ENCODE assay signal across 1 cellular context in the genomic region with DNA sequence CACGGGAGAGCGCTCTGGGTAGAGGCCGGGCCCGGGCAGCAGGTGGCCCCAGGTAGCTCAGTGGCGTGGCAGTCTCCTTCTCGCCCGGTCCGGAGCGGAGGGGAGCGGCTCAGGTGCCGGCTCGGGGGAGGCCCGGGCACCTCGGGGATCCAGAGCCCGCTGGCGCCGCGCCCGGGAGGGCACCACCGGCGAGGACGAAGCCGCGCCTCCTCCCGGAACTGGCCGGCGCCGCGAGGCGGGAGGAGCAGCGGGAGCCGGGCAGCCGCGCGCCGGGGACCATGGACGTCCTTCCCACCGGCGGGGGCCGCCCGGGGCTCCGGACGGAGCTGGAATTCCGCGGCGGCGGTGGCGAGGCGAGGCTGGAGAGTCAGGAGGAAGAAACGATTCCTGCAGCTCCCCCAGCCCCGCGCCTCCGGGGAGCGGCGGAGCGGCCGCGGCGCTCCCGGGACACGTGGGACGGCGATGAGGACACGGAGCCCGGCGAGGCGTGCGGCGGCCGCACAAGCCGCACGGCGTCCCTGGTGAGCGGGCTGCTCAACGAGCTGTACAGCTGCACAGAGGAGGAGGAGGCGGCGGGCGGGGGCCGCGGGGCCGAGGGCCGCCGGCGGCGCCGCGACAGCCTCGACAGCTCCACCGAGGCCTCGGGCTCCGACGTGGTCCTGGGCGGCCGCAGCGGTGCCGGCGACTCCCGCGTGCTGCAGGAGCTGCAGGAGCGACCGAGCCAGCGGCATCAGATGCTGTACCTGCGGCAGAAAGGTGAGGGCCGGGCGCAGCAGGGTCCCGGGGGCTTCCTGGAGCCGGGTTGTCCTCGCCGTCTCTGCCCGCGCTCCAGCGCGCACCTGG.
TF ChIP-seq lines count a peak whose summit lies in the region.

No MANE protein-coding gene starts in this region.

TF ChIP-seq in WTC11, 78 proteins besides CTCF, POLR2A, EP300 and RAD21 (continued from another document and continues in another):
- TF ChIP-seq, protein P1, sequence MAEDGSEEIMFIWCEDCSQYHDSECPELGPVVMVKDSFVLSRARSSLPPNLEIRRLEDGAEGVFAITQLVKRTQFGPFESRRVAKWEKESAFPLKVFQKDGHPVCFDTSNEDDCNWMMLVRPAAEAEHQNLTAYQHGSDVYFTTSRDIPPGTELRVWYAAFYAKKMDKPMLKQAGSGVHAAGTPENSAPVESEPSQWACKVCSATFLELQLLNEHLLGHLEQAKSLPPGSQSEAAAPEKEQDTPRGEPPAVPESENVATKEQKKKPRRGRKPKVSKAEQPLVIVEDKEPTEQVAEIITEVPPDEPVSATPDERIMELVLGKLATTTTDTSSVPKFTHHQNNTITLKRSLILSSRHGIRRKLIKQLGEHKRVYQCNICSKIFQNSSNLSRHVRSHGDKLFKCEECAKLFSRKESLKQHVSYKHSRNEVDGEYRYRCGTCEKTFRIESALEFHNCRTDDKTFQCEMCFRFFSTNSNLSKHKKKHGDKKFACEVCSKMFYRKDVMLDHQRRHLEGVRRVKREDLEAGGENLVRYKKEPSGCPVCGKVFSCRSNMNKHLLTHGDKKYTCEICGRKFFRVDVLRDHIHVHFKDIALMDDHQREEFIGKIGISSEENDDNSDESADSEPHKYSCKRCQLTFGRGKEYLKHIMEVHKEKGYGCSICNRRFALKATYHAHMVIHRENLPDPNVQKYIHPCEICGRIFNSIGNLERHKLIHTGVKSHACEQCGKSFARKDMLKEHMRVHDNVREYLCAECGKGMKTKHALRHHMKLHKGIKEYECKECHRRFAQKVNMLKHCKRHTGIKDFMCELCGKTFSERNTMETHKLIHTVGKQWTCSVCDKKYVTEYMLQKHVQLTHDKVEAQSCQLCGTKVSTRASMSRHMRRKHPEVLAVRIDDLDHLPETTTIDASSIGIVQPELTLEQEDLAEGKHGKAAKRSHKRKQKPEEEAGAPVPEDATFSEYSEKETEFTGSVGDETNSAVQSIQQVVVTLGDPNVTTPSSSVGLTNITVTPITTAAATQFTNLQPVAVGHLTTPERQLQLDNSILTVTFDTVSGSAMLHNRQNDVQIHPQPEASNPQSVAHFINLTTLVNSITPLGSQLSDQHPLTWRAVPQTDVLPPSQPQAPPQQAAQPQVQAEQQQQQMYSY (CRISPR knock-in tag; IDR thresholded peaks at IDR 0.05): no peak
- peak; percentile 58 for TF ChIP-seq TCF7 (CRISPR knock-in tag; IDR thresholded peaks at IDR 0.05; ENCODE audit: low read depth)
- TF ChIP-seq, protein P2, sequence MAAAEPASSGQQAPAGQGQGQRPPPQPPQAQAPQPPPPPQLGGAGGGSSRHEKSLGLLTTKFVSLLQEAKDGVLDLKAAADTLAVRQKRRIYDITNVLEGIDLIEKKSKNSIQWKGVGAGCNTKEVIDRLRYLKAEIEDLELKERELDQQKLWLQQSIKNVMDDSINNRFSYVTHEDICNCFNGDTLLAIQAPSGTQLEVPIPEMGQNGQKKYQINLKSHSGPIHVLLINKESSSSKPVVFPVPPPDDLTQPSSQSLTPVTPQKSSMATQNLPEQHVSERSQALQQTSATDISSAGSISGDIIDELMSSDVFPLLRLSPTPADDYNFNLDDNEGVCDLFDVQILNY (CRISPR knock-in tag; IDR thresholded peaks at IDR 0.05): peak; percentile 72; the same call in 1 of the 2 replicates
- TF ChIP-seq, protein P3, sequence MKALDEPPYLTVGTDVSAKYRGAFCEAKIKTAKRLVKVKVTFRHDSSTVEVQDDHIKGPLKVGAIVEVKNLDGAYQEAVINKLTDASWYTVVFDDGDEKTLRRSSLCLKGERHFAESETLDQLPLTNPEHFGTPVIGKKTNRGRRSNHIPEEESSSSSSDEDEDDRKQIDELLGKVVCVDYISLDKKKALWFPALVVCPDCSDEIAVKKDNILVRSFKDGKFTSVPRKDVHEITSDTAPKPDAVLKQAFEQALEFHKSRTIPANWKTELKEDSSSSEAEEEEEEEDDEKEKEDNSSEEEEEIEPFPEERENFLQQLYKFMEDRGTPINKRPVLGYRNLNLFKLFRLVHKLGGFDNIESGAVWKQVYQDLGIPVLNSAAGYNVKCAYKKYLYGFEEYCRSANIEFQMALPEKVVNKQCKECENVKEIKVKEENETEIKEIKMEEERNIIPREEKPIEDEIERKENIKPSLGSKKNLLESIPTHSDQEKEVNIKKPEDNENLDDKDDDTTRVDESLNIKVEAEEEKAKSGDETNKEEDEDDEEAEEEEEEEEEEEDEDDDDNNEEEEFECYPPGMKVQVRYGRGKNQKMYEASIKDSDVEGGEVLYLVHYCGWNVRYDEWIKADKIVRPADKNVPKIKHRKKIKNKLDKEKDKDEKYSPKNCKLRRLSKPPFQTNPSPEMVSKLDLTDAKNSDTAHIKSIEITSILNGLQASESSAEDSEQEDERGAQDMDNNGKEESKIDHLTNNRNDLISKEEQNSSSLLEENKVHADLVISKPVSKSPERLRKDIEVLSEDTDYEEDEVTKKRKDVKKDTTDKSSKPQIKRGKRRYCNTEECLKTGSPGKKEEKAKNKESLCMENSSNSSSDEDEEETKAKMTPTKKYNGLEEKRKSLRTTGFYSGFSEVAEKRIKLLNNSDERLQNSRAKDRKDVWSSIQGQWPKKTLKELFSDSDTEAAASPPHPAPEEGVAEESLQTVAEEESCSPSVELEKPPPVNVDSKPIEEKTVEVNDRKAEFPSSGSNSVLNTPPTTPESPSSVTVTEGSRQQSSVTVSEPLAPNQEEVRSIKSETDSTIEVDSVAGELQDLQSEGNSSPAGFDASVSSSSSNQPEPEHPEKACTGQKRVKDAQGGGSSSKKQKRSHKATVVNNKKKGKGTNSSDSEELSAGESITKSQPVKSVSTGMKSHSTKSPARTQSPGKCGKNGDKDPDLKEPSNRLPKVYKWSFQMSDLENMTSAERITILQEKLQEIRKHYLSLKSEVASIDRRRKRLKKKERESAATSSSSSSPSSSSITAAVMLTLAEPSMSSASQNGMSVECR (CRISPR knock-in tag; IDR thresholded peaks at IDR 0.05; ENCODE audit: borderline replicate concordance): peak; percentile 8; the same call in 1 of the 2 replicates
- TF ChIP-seq, protein P4, sequence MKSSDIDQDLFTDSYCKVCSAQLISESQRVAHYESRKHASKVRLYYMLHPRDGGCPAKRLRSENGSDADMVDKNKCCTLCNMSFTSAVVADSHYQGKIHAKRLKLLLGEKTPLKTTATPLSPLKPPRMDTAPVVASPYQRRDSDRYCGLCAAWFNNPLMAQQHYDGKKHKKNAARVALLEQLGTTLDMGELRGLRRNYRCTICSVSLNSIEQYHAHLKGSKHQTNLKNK (CRISPR knock-in tag; IDR thresholded peaks at IDR 0.05): no peak
- TF ChIP-seq TEAD1 (CRISPR knock-in tag; IDR thresholded peaks at IDR 0.05): peak; percentile 34
- TF ChIP-seq, protein P5, sequence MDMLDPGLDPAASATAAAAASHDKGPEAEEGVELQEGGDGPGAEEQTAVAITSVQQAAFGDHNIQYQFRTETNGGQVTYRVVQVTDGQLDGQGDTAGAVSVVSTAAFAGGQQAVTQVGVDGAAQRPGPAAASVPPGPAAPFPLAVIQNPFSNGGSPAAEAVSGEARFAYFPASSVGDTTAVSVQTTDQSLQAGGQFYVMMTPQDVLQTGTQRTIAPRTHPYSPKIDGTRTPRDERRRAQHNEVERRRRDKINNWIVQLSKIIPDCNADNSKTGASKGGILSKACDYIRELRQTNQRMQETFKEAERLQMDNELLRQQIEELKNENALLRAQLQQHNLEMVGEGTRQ (CRISPR knock-in tag; IDR thresholded peaks at IDR 0.05): peak; percentile 5; the same call in 1 of the 2 replicates
- 0 out of 2 replicates have a peak, but pooled peaks have one; percentile 60 for TF ChIP-seq JUN (CRISPR knock-in tag; IDR thresholded peaks at IDR 0.05)
- TF ChIP-seq, protein P6, sequence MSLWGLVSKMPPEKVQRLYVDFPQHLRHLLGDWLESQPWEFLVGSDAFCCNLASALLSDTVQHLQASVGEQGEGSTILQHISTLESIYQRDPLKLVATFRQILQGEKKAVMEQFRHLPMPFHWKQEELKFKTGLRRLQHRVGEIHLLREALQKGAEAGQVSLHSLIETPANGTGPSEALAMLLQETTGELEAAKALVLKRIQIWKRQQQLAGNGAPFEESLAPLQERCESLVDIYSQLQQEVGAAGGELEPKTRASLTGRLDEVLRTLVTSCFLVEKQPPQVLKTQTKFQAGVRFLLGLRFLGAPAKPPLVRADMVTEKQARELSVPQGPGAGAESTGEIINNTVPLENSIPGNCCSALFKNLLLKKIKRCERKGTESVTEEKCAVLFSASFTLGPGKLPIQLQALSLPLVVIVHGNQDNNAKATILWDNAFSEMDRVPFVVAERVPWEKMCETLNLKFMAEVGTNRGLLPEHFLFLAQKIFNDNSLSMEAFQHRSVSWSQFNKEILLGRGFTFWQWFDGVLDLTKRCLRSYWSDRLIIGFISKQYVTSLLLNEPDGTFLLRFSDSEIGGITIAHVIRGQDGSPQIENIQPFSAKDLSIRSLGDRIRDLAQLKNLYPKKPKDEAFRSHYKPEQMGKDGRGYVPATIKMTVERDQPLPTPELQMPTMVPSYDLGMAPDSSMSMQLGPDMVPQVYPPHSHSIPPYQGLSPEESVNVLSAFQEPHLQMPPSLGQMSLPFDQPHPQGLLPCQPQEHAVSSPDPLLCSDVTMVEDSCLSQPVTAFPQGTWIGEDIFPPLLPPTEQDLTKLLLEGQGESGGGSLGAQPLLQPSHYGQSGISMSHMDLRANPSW (CRISPR knock-in tag; conservative IDR thresholded peaks at IDR 0.05; ENCODE audit: low read depth): no peak
- TF ChIP-seq KAT7 (CRISPR knock-in tag; IDR thresholded peaks at IDR 0.05; ENCODE audit: borderline replicate concordance): 0 out of 2 replicates have a peak, but pooled peaks have one; percentile 58
- TF ChIP-seq FOXK1 (CRISPR knock-in tag; IDR thresholded peaks at IDR 0.05): no peak; the same call in 1 of the 2 replicates
- no peak for TF ChIP-seq ZNF671 (CRISPR knock-in tag; IDR thresholded peaks at IDR 0.05)
- TF ChIP-seq, protein P7, sequence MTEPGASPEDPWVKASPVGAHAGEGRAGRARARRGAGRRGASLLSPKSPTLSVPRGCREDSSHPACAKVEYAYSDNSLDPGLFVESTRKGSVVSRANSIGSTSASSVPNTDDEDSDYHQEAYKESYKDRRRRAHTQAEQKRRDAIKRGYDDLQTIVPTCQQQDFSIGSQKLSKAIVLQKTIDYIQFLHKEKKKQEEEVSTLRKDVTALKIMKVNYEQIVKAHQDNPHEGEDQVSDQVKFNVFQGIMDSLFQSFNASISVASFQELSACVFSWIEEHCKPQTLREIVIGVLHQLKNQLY (CRISPR knock-in tag; IDR thresholded peaks at IDR 0.05): no peak
- TF ChIP-seq ZNF138 (CRISPR knock-in tag; conservative IDR thresholded peaks at IDR 0.05): 0 out of 2 replicates have a peak, but pooled peaks have one; percentile 17
- TF ChIP-seq, protein P8, sequence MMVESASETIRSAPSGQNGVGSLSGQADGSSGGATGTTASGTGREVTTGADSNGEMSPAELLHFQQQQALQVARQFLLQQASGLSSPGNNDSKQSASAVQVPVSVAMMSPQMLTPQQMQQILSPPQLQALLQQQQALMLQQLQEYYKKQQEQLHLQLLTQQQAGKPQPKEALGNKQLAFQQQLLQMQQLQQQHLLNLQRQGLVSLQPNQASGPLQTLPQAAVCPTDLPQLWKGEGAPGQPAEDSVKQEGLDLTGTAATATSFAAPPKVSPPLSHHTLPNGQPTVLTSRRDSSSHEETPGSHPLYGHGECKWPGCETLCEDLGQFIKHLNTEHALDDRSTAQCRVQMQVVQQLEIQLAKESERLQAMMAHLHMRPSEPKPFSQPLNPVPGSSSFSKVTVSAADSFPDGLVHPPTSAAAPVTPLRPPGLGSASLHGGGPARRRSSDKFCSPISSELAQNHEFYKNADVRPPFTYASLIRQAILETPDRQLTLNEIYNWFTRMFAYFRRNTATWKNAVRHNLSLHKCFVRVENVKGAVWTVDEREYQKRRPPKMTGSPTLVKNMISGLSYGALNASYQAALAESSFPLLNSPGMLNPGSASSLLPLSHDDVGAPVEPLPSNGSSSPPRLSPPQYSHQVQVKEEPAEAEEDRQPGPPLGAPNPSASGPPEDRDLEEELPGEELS (CRISPR knock-in tag; IDR thresholded peaks at IDR 0.05): peak; percentile 43; the same call in 1 of the 2 replicates
- TF ChIP-seq, protein P9, sequence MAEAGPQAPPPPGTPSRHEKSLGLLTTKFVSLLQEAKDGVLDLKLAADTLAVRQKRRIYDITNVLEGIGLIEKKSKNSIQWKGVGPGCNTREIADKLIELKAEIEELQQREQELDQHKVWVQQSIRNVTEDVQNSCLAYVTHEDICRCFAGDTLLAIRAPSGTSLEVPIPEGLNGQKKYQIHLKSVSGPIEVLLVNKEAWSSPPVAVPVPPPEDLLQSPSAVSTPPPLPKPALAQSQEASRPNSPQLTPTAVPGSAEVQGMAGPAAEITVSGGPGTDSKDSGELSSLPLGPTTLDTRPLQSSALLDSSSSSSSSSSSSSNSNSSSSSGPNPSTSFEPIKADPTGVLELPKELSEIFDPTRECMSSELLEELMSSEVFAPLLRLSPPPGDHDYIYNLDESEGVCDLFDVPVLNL (CRISPR knock-in tag; IDR thresholded peaks at IDR 0.05; ENCODE audit: borderline replicate concordance, low read depth): 0 out of 2 replicates have a peak, but pooled peaks have one; percentile 5
- TF ChIP-seq, protein P10, sequence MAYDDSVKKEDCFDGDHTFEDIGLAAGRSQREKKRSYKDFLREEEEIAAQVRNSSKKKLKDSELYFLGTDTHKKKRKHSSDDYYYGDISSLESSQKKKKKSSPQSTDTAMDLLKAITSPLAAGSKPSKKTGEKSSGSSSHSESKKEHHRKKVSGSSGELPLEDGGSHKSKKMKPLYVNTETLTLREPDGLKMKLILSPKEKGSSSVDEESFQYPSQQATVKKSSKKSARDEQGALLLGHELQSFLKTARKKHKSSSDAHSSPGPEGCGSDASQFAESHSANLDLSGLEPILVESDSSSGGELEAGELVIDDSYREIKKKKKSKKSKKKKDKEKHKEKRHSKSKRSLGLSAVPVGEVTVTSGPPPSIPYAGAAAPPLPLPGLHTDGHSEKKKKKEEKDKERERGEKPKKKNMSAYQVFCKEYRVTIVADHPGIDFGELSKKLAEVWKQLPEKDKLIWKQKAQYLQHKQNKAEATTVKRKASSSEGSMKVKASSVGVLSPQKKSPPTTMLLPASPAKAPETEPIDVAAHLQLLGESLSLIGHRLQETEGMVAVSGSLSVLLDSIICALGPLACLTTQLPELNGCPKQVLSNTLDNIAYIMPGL (CRISPR knock-in tag; IDR thresholded peaks at IDR 0.05): peak; percentile 37; the same call in 1 of the 2 replicates
- peak; percentile 45 for TF ChIP-seq SMAD3 (CRISPR knock-in tag; IDR thresholded peaks at IDR 0.05; ENCODE audit: borderline replicate concordance)
- TF ChIP-seq, protein P11, sequence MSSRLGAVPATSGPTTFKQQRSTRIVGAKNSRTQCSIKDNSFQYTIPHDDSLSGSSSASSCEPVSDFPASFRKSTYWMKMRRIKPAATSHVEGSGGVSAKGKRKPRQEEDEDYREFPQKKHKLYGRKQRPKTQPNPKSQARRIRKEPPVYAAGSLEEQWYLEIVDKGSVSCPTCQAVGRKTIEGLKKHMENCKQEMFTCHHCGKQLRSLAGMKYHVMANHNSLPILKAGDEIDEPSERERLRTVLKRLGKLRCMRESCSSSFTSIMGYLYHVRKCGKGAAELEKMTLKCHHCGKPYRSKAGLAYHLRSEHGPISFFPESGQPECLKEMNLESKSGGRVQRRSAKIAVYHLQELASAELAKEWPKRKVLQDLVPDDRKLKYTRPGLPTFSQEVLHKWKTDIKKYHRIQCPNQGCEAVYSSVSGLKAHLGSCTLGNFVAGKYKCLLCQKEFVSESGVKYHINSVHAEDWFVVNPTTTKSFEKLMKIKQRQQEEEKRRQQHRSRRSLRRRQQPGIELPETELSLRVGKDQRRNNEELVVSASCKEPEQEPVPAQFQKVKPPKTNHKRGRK (CRISPR knock-in tag; IDR thresholded peaks at IDR 0.05; ENCODE audit: borderline replicate concordance): no peak
- peak; percentile 79 for TF ChIP-seq TP53 (CRISPR knock-in tag; IDR thresholded peaks at IDR 0.05)
- TF ChIP-seq SMAD4 (CRISPR knock-in tag; IDR thresholded peaks at IDR 0.05): no peak
- TF ChIP-seq, protein P12, sequence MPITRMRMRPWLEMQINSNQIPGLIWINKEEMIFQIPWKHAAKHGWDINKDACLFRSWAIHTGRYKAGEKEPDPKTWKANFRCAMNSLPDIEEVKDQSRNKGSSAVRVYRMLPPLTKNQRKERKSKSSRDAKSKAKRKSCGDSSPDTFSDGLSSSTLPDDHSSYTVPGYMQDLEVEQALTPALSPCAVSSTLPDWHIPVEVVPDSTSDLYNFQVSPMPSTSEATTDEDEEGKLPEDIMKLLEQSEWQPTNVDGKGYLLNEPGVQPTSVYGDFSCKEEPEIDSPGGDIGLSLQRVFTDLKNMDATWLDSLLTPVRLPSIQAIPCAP (CRISPR knock-in tag; IDR thresholded peaks at IDR 0.05): peak; percentile 60; the same call in 1 of the 2 replicates
- no peak for TF ChIP-seq OVOL2 (CRISPR knock-in tag; IDR thresholded peaks at IDR 0.05; ENCODE audit: borderline replicate concordance)
- no peak for TF ChIP-seq HMGA2 (CRISPR knock-in tag; IDR thresholded peaks at IDR 0.05)
